ENCODE assay signal across 16 cellular contexts in the genomic region with DNA sequence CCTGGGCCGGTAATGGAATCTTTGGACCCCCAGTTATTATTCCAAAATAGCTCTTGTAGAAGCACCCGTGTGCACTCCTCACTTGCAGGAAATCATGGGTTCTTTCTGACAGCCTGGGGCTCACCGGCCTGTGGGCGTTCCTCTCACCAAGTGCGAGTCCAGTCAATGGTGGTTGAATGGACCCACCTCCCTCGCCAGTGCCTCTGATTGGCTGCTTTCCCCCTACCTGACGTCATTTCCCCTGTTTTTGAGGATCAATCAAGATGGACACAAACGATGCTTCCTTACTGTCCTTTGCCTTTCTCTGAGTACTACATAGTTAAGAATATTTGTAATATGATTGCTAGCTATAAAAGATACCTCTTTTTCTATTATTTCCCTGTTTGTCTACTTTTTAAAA. TPM values are rescaled to one million over a fixed set of nuclear protein-coding genes. Genes with fewer than 3 reads are reported as not detected.
"Had no signal": no experiment of that assay in that cellular context is flagged by ENCODE, and none has a peak within 500 bp of the region (broad histone marks: within the 10 kb centered on the region; RNA-seq: fewer than 3 reads in every experiment).

No MANE protein-coding gene starts in this region.

- DNase-seq: activated CD4-positive, alpha-beta T cell treated with anti-CD3 and anti-CD28 coated beads for 1 hour; activated CD4-positive, alpha-beta T cell treated with anti-CD3 and anti-CD28 coated beads, Interleukin-2, amount 50 U/mL, for 4 hours; activated naive CD4-positive, alpha-beta T cell; activated naive CD8-positive, alpha-beta T cell treated with anti-CD3 and anti-CD28 coated beads, Interleukin-2, amount 10 ng/mL, durations not matched to agents 7 days and 5 days; activated T-cell treated with anti-CD3 and anti-CD28 coated beads for 4 hours; aorta; left lung; mammary epithelial cell; naive B cell; pancreas; stimulated activated CD4-positive, alpha-beta T cell treated with anti-CD3 and anti-CD28 coated beads, Interleukin-12 subunit alpha, Interleukin-12 subunit beta, amount 100 ng/mL, for 4 hours; stimulated activated CD4-positive, alpha-beta T cell treated with anti-CD3 and anti-CD28 coated beads, Interleukin-2, amount 100 ng/mL, for 24 hours; T-cell; T-helper 9 cell had no signal

- ATAC-seq: esophagus mucosa, left lung, pancreas, T-cell had no signal

RNA-seq across cellular contexts. Expression of a gene that starts 18.1 kb away (rescaled TPM):
- polyA plus RNA-seq: keratinocyte, mammary epithelial cell, pancreas had no signal
